Comparison of ENCODE assay signal across 8 cellular contexts in the genomic region with DNA sequence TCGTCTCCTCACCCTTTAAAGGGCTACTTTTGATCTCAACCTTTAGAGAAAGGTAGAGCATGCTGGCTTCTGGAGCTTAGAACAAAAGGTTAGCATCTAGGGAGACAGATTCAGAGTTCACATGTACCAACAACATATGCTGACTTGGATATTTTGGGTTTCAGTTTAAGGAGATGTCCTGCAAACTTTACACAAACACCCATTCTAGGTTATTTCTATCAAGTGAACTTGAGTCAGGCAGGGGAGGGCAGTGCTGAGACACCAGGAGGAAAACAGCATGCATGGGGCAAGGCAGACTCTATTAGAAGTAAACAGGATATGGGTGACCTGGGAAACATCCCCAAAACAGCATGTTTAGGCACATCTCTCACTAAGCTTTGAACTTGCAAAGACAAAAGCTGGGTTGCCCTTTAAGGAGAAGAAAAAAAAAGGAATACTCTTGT. TPM values are rescaled to one million over a fixed set of nuclear protein-coding genes. Genes with fewer than 3 reads are reported as not detected.
DNase-seq lines count a peak whose midpoint lies in the region; ATAC-seq, FAIRE-seq and TF ChIP-seq lines count a peak whose summit lies in the region.

No MANE protein-coding gene starts in this region.

- TF ChIP-seq CTCF in A549 (IDR thresholded peaks at IDR 0.05) (no peak), fibroblast of pulmonary artery (IDR thresholded peaks at IDR 0.05; ENCODE audit: low read length, missing control alignments) (peak; percentile 27), upper lobe of left lung (IDR thresholded peaks at IDR 0.05) (no peak)

- no peaks in the 10 kb centered on the region for H3K27me3 ChIP-seq in upper lobe of left lung

- peak; percentile 47 to 80; a peak in 3 of 6 replicates for ATAC-seq in A549
- peak; percentile 44 for ATAC-seq in GM21619 (IDR thresholded peaks at IDR 0.05; ENCODE audit: unreplicated experiment)
- ATAC-seq in GM19351 (IDR thresholded peaks at IDR 0.05; ENCODE audit: unreplicated experiment): no peak
- no peak for ATAC-seq in upper lobe of left lung (ENCODE audit: low FRiP score in 2 of 2)

- no peaks in the 10 kb centered on the region for H3K9me3 ChIP-seq in A549
- H3K9me3 ChIP-seq in upper lobe of left lung: no peaks in the 10 kb centered on the region

- peaks cover 18% of the 10 kb centered on the region for H3K4me1 Mint-ChIP-seq in T-helper 1 cell treated with Interleukin-12 subunit alpha and Interleukin-12 subunit beta and Interleukin-4 antibody, amounts not matched to agents 30 μg/mL and 1 μg/mL, for 36 hours (ENCODE audit: low read depth)

- H3K4me1 ChIP-seq in A549 (peaks cover 31% of the 10 kb centered on the region), upper lobe of left lung (peaks cover 8 to 20% (median 11%) of the 10 kb centered on the region in 4 donors)

- no peaks in the 10 kb centered on the region for H3K27me3 Mint-ChIP-seq in T-helper 1 cell treated with Interleukin-12 subunit alpha and Interleukin-12 subunit beta and Interleukin-4 antibody, amounts not matched to agents 30 μg/mL and 1 μg/mL, for 36 hours (ENCODE audit: low read depth)

- peak in 1 of 2 experiments; percentile 64 for DNase-seq in A549 (ENCODE audit: low read depth in 1 of 2, low spot score in 1 of 2)
- peak; percentile 70 for DNase-seq in fibroblast of pulmonary artery (ENCODE audit: low read depth)
- no peak for DNase-seq in kidney tubule cell (ENCODE audit: low spot score)
- DNase-seq in mesenteric fat pad (ENCODE audit: low spot score): no peak
- no peak for DNase-seq in upper lobe of left lung

- TF ChIP-seq EP300 in A549 (IDR thresholded peaks at IDR 0.05): no peak
- no peak for TF ChIP-seq EP300 in upper lobe of left lung (IDR thresholded peaks at IDR 0.05)

- no peak overlapping the region for H3K4me3 ChIP-seq in A549
- no peak overlapping the region for H3K4me3 ChIP-seq in fibroblast of pulmonary artery (replicated peaks; ENCODE audit: low read depth, low read length)
- no peak overlapping the region for H3K4me3 ChIP-seq in upper lobe of left lung

- CTCF ChIA-PET in A549 (lab: Yijun Ruan, JAX): interaction anchor here (0.6 to 1.3 kb wide), 4 partner anchors 11 to 53 kb away, joined by 3 to 6 read pairs (median 4); no protein-coding TSS in a partner anchor

- H3K27ac Mint-ChIP-seq in T-helper 1 cell treated with Interleukin-12 subunit alpha and Interleukin-12 subunit beta and Interleukin-4 antibody, amounts not matched to agents 30 μg/mL and 1 μg/mL, for 36 hours: peak overlapping the region; percentile 86

- FAIRE-seq in A549 (lab: Jason Lieb, UNC): peak; percentile 28

- H3K36me3 ChIP-seq in upper lobe of left lung: no peaks in the 10 kb centered on the region

- H3K27ac ChIP-seq in A549 (peak overlapping the region in 1 of 2 experiments; percentile 50; a peak in 2 of 6 replicates), upper lobe of left lung (no peak overlapping the region)

- TF ChIP-seq RAD21 in A549 (conservative IDR thresholded peaks at IDR 0.05 in 1 of 2, IDR thresholded peaks at IDR 0.05 in 1 of 2): peak; percentile 34 to 41; a peak in 4 of 5 replicates

- H3K4me2 ChIP-seq in A549: no peak overlapping the region

- peak overlapping the region; percentile 65 for H3K4me3 Mint-ChIP-seq in T-helper 1 cell treated with Interleukin-12 subunit alpha and Interleukin-12 subunit beta and Interleukin-4 antibody, amounts not matched to agents 30 μg/mL and 1 μg/mL, for 36 hours

- WGBS in A549 (ENCODE audit: missing lambda C conversion rate): 95% methylated on average over 1 of the region's 1 CpG
- 88 to 100% methylated on average over 1 of the region's 1 CpG for WGBS in upper lobe of left lung, 2 donors

- no peaks in the 10 kb centered on the region for H3K9me3 Mint-ChIP-seq in T-helper 1 cell treated with Interleukin-12 subunit alpha and Interleukin-12 subunit beta and Interleukin-4 antibody, amounts not matched to agents 30 μg/mL and 1 μg/mL, for 36 hours

- H3K36me3 Mint-ChIP-seq in T-helper 1 cell treated with Interleukin-12 subunit alpha and Interleukin-12 subunit beta and Interleukin-4 antibody, amounts not matched to agents 30 μg/mL and 1 μg/mL, for 36 hours (ENCODE audit: low read depth): no peaks in the 10 kb centered on the region

- TF ChIP-seq POLR2A in A549 (IDR thresholded peaks at IDR 0.05; ENCODE audit: low read length) (no peak), upper lobe of left lung (IDR thresholded peaks at IDR 0.05) (no peak)

- POLR2A ChIA-PET in A549 (lab: Yijun Ruan, JAX): no interaction called here

TF ChIP-seq in A549, 52 proteins besides CTCF, POLR2A, EP300 and RAD21:
- TF ChIP-seq MAFK (IDR thresholded peaks at IDR 0.05; ENCODE audit: partially characterized antibody) (peak; percentile 79), RNF2 (IDR thresholded peaks at IDR 0.05; ENCODE audit: borderline replicate concordance, low read depth) (no peak), ZC3H11A (IDR thresholded peaks at IDR 0.05) (no peak), SMC3 (IDR thresholded peaks at IDR 0.05) (peak; percentile 18; the same call in 1 of the 3 replicates)

RNA-seq across cellular contexts. Expression of a gene that starts 43.8 kb away (rescaled TPM):
- polyA plus RNA-seq in A549 (2011; rRNA removed) (58.9 and 76.1 TPM in 2 replicates), A549 (2017; fragmentation: RNase III; extraction: RNeasy Plus Mini Kit Qiagen cat#74134 plus additional on column Dnase treatment) (51.9 to 59.4 TPM (median 53.6 TPM) in 3 replicates)
- polyA plus RNA-seq in A549 (2012; cell fraction: cytosol; rRNA removed): 16.7 and 20.5 TPM in 2 replicates
- 7.5 and 11.4 TPM in 2 replicates for polyA plus RNA-seq in A549 (2012; cell fraction: nucleus; rRNA removed)
- polyA minus RNA-seq in A549 (2011; rRNA and poly(A)+ RNA removed): 17.4 and 22.3 TPM in 2 replicates
- total RNA-seq in mesenteric fat pad (34.9 TPM), upper lobe of left lung (10 to 100 TPM in 4 of 6 donors, 1 to 10 TPM in 2; 5.9 to 47.5 (median 30.5) TPM)

Comparison
In these comparisons a context has a peak if more than half of its experiments do, and no peak if none do; other contexts are left out.
1. ATAC-seq: peak in A549 (2 of 2) and GM21619 (single experiment); none in GM19351 (single experiment) and upper lobe of left lung (0 of 2).